1 cellular context compared by ENCODE assay signal in genomic region chr11:102192349-102193066, GRCh38.
A peak's percentile ranks its signal among the peaks of the same experiment; 100 is the strongest.
TF ChIP-seq lines count a peak whose summit lies in the region.

No MANE protein-coding gene starts in this region.

TF ChIP-seq in HepG2, 621 proteins besides CTCF, POLR2A, EP300 and RAD21 (continued from another document and continues in another):
- TF ChIP-seq ARID3A (IDR thresholded peaks at IDR 0.05; ENCODE audit: low read depth, low read length) (peak; percentile 98), GMEB1 (CRISPR knock-in tag; IDR thresholded peaks at IDR 0.05; ENCODE audit: borderline replicate concordance) (no peak; the same call in 1 of the 2 replicates), ZNF790 (CRISPR knock-in tag; IDR thresholded peaks at IDR 0.05; ENCODE audit: borderline replicate concordance) (no peak), ZNF740 (CRISPR knock-in tag; IDR thresholded peaks at IDR 0.05) (peak; percentile 93), PRMT3 (CRISPR knock-in tag; IDR thresholded peaks at IDR 0.05; ENCODE audit: borderline replicate concordance, low read depth) (no peak), ZNF644 (CRISPR knock-in tag; IDR thresholded peaks at IDR 0.05; ENCODE audit: low read depth) (no peak), ZC3H4 (CRISPR knock-in tag; IDR thresholded peaks at IDR 0.05; ENCODE audit: borderline replicate concordance) (no peak), TCF7L2 (IDR thresholded peaks at IDR 0.05; ENCODE audit: low read depth, low read length) (peak; percentile 98), JUND (CRISPR knock-in tag; IDR thresholded peaks at IDR 0.05) (no peak), MTA1 (CRISPR knock-in tag; IDR thresholded peaks at IDR 0.05; ENCODE audit: borderline replicate concordance) (no peak; the same call in 1 of the 2 replicates), ZNF18 (CRISPR knock-in tag; IDR thresholded peaks at IDR 0.05; ENCODE audit: insufficient replicate concordance) (no peak), ZNF891 (CRISPR knock-in tag; IDR thresholded peaks at IDR 0.05) (no peak), NFE2L2 (IDR thresholded peaks at IDR 0.05; ENCODE audit: low read length) (no peak), ZNF678 (CRISPR knock-in tag; IDR thresholded peaks at IDR 0.05) (no peak), MED13 (CRISPR knock-in tag; IDR thresholded peaks at IDR 0.05) (peak; percentile 97), GTF3A (CRISPR knock-in tag; conservative IDR thresholded peaks at IDR 0.05) (0 out of 2 replicates have a peak, but pooled peaks have one; percentile 36), SP1 (IDR thresholded peaks at IDR 0.05) (no peak), SP1 (CRISPR knock-in tag; IDR thresholded peaks at IDR 0.05) (no peak), ZNF326 (CRISPR knock-in tag; IDR thresholded peaks at IDR 0.05; ENCODE audit: borderline replicate concordance) (no peak), ZBTB43 (CRISPR knock-in tag; conservative IDR thresholded peaks at IDR 0.05) (peak; percentile 46; the same call in 1 of the 2 replicates), ELF4 (CRISPR knock-in tag; IDR thresholded peaks at IDR 0.05; ENCODE audit: borderline replicate concordance) (peak; percentile 48; the same call in 1 of the 2 replicates), PPARG (CRISPR knock-in tag; conservative IDR thresholded peaks at IDR 0.05) (peak; percentile 90), HNRNPH1 (optimal IDR thresholded peaks at IDR 0.05; ENCODE audit: low read depth, low read length) (no peak), TFDP2 (CRISPR knock-in tag; IDR thresholded peaks at IDR 0.05) (no peak; the same call in 1 of the 2 replicates), TP53 (CRISPR knock-in tag; conservative IDR thresholded peaks at IDR 0.05) (no peak), MAZ (IDR thresholded peaks at IDR 0.05; ENCODE audit: borderline replicate concordance, low read depth, low read length) (no peak), MAZ (CRISPR knock-in tag; IDR thresholded peaks at IDR 0.05; ENCODE audit: low read depth) (no peak; the same call in 1 of the 2 replicates), ERF (CRISPR knock-in tag; IDR thresholded peaks at IDR 0.05) (peak; percentile 45; the same call in 1 of the 2 replicates), ARNT (IDR thresholded peaks at IDR 0.05) (no peak), ZSCAN30 (CRISPR knock-in tag; IDR thresholded peaks at IDR 0.05) (no peak), ZNF256 (CRISPR knock-in tag; conservative IDR thresholded peaks at IDR 0.05) (no peak), ZNF232 (CRISPR knock-in tag; IDR thresholded peaks at IDR 0.05; ENCODE audit: borderline replicate concordance) (no peak), HMGA1 (CRISPR knock-in tag; conservative IDR thresholded peaks at IDR 0.05) (no peak), FOXA1 (IDR thresholded peaks at IDR 0.05) (no peak), FOXA1 (CRISPR knock-in tag; IDR thresholded peaks at IDR 0.05) (peak; percentile 65), KLF9 (CRISPR knock-in tag; IDR thresholded peaks at IDR 0.05; ENCODE audit: low read depth) (0 out of 2 replicates have a peak, but pooled peaks have one; percentile 16), BCL6 (CRISPR knock-in tag; IDR thresholded peaks at IDR 0.05) (peak; percentile 89), RCOR2 (CRISPR knock-in tag; IDR thresholded peaks at IDR 0.05) (peak; percentile 84), E2F2 (CRISPR knock-in tag; IDR thresholded peaks at IDR 0.05; ENCODE audit: borderline replicate concordance) (no peak), SRSF1 (optimal IDR thresholded peaks at IDR 0.05; ENCODE audit: low read depth, low read length) (no peak), FOXK2 (IDR thresholded peaks at IDR 0.05) (no peak), ZNF275 (CRISPR knock-in tag; IDR thresholded peaks at IDR 0.05; ENCODE audit: borderline replicate concordance) (no peak), GATAD1 (CRISPR knock-in tag; IDR thresholded peaks at IDR 0.05) (no peak), POLR2AphosphoS2 (IDR thresholded peaks at IDR 0.05; ENCODE audit: low read depth, low read length) (no peak), SCMH1 (CRISPR knock-in tag; IDR thresholded peaks at IDR 0.05; ENCODE audit: borderline replicate concordance) (no peak), ZNF746 (CRISPR knock-in tag; IDR thresholded peaks at IDR 0.05) (no peak), ZNF337 (CRISPR knock-in tag; IDR thresholded peaks at IDR 0.05; ENCODE audit: borderline replicate concordance, low read depth) (no peak; the same call in 1 of the 2 replicates)
- TF ChIP-seq, protein P1, sequence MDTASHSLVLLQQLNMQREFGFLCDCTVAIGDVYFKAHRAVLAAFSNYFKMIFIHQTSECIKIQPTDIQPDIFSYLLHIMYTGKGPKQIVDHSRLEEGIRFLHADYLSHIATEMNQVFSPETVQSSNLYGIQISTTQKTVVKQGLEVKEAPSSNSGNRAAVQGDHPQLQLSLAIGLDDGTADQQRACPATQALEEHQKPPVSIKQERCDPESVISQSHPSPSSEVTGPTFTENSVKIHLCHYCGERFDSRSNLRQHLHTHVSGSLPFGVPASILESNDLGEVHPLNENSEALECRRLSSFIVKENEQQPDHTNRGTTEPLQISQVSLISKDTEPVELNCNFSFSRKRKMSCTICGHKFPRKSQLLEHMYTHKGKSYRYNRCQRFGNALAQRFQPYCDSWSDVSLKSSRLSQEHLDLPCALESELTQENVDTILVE (CRISPR knock-in tag; IDR thresholded peaks at IDR 0.05) = peak; percentile 45; the same call in 1 of the 2 replicates
- TF ChIP-seq, protein P2, sequence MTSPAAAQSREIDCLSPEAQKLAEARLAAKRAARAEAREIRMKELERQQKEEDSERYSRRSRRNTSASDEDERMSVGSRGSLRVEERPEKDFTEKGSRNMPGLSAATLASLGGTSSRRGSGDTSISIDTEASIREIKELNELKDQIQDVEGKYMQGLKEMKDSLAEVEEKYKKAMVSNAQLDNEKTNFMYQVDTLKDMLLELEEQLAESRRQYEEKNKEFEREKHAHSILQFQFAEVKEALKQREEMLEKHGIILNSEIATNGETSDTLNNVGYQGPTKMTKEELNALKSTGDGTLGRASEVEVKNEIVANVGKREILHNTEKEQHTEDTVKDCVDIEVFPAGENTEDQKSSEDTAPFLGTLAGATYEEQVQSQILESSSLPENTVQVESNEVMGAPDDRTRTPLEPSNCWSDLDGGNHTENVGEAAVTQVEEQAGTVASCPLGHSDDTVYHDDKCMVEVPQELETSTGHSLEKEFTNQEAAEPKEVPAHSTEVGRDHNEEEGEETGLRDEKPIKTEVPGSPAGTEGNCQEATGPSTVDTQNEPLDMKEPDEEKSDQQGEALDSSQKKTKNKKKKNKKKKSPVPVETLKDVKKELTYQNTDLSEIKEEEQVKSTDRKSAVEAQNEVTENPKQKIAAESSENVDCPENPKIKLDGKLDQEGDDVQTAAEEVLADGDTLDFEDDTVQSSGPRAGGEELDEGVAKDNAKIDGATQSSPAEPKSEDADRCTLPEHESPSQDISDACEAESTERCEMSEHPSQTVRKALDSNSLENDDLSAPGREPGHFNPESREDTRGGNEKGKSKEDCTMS (CRISPR knock-in tag; conservative IDR thresholded peaks at IDR 0.05) = no peak
- TF ChIP-seq, protein P3, sequence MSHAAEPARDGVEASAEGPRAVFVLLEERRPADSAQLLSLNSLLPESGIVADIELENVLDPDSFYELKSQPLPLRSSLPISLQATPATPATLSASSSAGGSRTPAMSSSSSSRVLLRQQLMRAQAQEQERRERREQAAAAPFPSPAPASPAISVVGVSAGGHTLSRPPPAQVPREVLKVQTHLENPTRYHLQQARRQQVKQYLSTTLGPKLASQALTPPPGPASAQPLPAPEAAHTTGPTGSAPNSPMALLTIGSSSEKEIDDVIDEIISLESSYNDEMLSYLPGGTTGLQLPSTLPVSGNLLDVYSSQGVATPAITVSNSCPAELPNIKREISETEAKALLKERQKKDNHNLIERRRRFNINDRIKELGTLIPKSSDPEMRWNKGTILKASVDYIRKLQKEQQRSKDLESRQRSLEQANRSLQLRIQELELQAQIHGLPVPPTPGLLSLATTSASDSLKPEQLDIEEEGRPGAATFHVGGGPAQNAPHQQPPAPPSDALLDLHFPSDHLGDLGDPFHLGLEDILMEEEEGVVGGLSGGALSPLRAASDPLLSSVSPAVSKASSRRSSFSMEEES (CRISPR knock-in tag; IDR thresholded peaks at IDR 0.05) = peak; percentile 97
- TF ChIP-seq, protein P4, sequence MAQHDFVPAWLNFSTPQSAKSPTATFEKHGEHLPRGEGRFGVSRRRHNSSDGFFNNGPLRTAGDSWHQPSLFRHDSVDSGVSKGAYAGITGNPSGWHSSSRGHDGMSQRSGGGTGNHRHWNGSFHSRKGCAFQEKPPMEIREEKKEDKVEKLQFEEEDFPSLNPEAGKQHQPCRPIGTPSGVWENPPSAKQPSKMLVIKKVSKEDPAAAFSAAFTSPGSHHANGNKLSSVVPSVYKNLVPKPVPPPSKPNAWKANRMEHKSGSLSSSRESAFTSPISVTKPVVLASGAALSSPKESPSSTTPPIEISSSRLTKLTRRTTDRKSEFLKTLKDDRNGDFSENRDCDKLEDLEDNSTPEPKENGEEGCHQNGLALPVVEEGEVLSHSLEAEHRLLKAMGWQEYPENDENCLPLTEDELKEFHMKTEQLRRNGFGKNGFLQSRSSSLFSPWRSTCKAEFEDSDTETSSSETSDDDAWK (CRISPR knock-in tag; IDR thresholded peaks at IDR 0.05) = no peak
